12 cellular contexts compared by ENCODE assay signal in genomic region chr14:21072781-21073339, GRCh38. TPM values are rescaled to one million over a fixed set of nuclear protein-coding genes. Genes with fewer than 3 reads are reported as not detected.
DNase-seq lines count a peak whose midpoint lies in the region; ATAC-seq, FAIRE-seq and TF ChIP-seq lines count a peak whose summit lies in the region.
"Had no signal": no experiment of that assay in that cellular context is flagged by ENCODE, and none has a peak within 500 bp of the region (broad histone marks: within the 10 kb centered on the region; RNA-seq: fewer than 3 reads in every experiment).

No MANE protein-coding gene starts in this region.

- H3K27ac ChIP-seq in astrocyte (ENCODE audit: low read depth, low read length) (peak overlapping the region; percentile 97), subcutaneous abdominal adipose tissue (ENCODE audit: low read depth, low read length) (peak overlapping the region; percentile 98), caudate nucleus (ENCODE audit: low read depth, low read length) (no peak overlapping the region)
- H3K27ac ChIP-seq: 22Rv1 had no signal

- H3K4me3 Mint-ChIP-seq in astrocyte (ENCODE audit: unreplicated experiment): peak overlapping the region; percentile 94
- peak overlapping the region; percentile 87 for H3K4me3 Mint-ChIP-seq in mesothelial cell of epicardium

- H3K27me3 ChIP-seq in astrocyte (ENCODE audit: insufficient read depth, low read length): no peaks in the 10 kb centered on the region
- H3K27me3 ChIP-seq in subcutaneous abdominal adipose tissue (ENCODE audit: control insufficient read depth in 5 of 5, insufficient read depth in 4 of 5, low read length in 5 of 5): no peaks in the 10 kb centered on the region

- H3K9ac ChIP-seq in astrocyte (ENCODE audit: low read length) (peak overlapping the region; percentile 98), subcutaneous abdominal adipose tissue (ENCODE audit: low read length in 5 of 5) (peak overlapping the region in 1 of 5 donors; percentile 84)

- no peak for FAIRE-seq in astrocyte (lab: Jason Lieb, UNC)
- FAIRE-seq: K562 had no signal

- ATAC-seq in HG03175 (IDR thresholded peaks at IDR 0.05; ENCODE audit: unreplicated experiment): no peak
- ATAC-seq: K562, left lobe of liver had no signal

- H3K79me2 ChIP-seq in astrocyte (ENCODE audit: insufficient read depth, low read length): peaks cover 49% of the 10 kb centered on the region

- peak overlapping the region; percentile 99 for H3K4me2 ChIP-seq in astrocyte (ENCODE audit: low read length)

- H3K4me3 ChIP-seq in astrocyte (ENCODE audit: insufficient read depth, low read depth, low read length) (peak overlapping the region; percentile 62), subcutaneous abdominal adipose tissue (ENCODE audit: low read depth in 1 of 5, low read length in 5 of 5) (peak overlapping the region in 1 of 5 donors; percentile 48)
- H3K4me3 ChIP-seq: K562 had no signal

- H3K4me1 Mint-ChIP-seq in astrocyte (ENCODE audit: low read depth, unreplicated experiment) (peaks cover 21% of the 10 kb centered on the region), mesothelial cell of epicardium (peaks cover 31% of the 10 kb centered on the region)

- H3K36me3 ChIP-seq in astrocyte (ENCODE audit: insufficient read depth, low read length) (peaks cover 38% of the 10 kb centered on the region), subcutaneous abdominal adipose tissue (ENCODE audit: control insufficient read depth in 5 of 5, insufficient read depth in 5 of 5, low read length in 5 of 5) (peaks cover 11 to 56% (median 48%) of the 10 kb centered on the region in 5 donors)

- peaks cover 32% of the 10 kb centered on the region for H3K4me1 ChIP-seq in astrocyte (ENCODE audit: insufficient read depth, low read length)
- peaks cover 16 to 57% (median 45%) of the 10 kb centered on the region in 5 donors for H3K4me1 ChIP-seq in subcutaneous abdominal adipose tissue (ENCODE audit: control insufficient read depth in 5 of 5, insufficient read depth in 5 of 5, low read length in 5 of 5)

- peaks cover 21% of the 10 kb centered on the region for H3K36me3 Mint-ChIP-seq in astrocyte (ENCODE audit: low read depth, unreplicated experiment)
- peaks cover 26% of the 10 kb centered on the region for H3K36me3 Mint-ChIP-seq in mesothelial cell of epicardium

- DNase-seq in DMS53 (lab: John Stamatoyannopoulos, UW) (peak; percentile 49), DMS53 treated with DMSO at 0.1 percent for 48 hours (lab: John Stamatoyannopoulos, UW; ENCODE audit: unreplicated experiment) (no peak), astrocyte (ENCODE audit: low read depth) (no peak), mesothelial cell of epicardium (ENCODE audit: low spot score in 2 of 2, unreplicated experiment in 2 of 2) (no peak), caudate nucleus (lab: John Stamatoyannopoulos, UW) (no peak), UCSD-AML1 (lab: John Stamatoyannopoulos, UW; ENCODE audit: unreplicated experiment) (no peak)
- DNase-seq: amniotic stem cell had no signal

- peaks cover 57% of the 10 kb centered on the region for H4K20me1 ChIP-seq in astrocyte (ENCODE audit: insufficient read depth, low read length)

- H3K27me3 Mint-ChIP-seq in astrocyte (ENCODE audit: low read depth, unreplicated experiment): no peaks in the 10 kb centered on the region
- H3K27me3 Mint-ChIP-seq in mesothelial cell of epicardium (ENCODE audit: low read depth): peaks cover 7% of the 10 kb centered on the region

- H3K9me3 ChIP-seq in astrocyte (ENCODE audit: insufficient read depth, low read depth, low read length) (no peaks in the 10 kb centered on the region), subcutaneous abdominal adipose tissue (ENCODE audit: control insufficient read depth in 5 of 5, low read length in 5 of 5) (no peaks in the 10 kb centered on the region)

- H2AFZ ChIP-seq in astrocyte (ENCODE audit: low read depth, low read length): no peak overlapping the region

- TF ChIP-seq CTCF in astrocyte (IDR thresholded peaks at IDR 0.05; ENCODE audit: insufficient read depth, low read depth, low read length) (no peak), mesothelial cell of epicardium (IDR thresholded peaks at IDR 0.05; ENCODE audit: unreplicated experiment) (no peak)

- H3K27ac Mint-ChIP-seq in astrocyte (ENCODE audit: unreplicated experiment) (peak overlapping the region; percentile 98), mesothelial cell of epicardium (peak overlapping the region; percentile 93)

- H3K9me3 Mint-ChIP-seq in astrocyte (ENCODE audit: unreplicated experiment) (no peaks in the 10 kb centered on the region), mesothelial cell of epicardium (no peaks in the 10 kb centered on the region)

RNA-seq across cellular contexts. Expression of gene ARHGEF40, which starts 2.8 kb away (rescaled TPM):
- 99.9 and 129 TPM in 2 replicates for total RNA-seq in astrocyte
- total RNA-seq in mesothelial cell of epicardium: 83.2 to 96.2 TPM (median 83.5 TPM) in 3 replicates

RNA-seq across cellular contexts. Expression of gene RNASE8, which starts 15.2 kb away (rescaled TPM):
- total RNA-seq in astrocyte (not detected in 2 replicates), mesothelial cell of epicardium (not detected in 3 replicates)
- total RNA-seq: K562, left lobe of liver had no signal

RNA-seq across cellular contexts. Expression of gene ZNF219, which starts 25.6 kb away (rescaled TPM):
- total RNA-seq in astrocyte (24.2 and 31.9 TPM in 2 replicates), mesothelial cell of epicardium (73.3 to 79.3 TPM (median 75.2 TPM) in 3 replicates)

RNA-seq across cellular contexts. Expression of gene TMEM253, which starts 28.0 kb away (rescaled TPM):
- total RNA-seq in astrocyte (1.4 and 2.2 TPM in 2 replicates), mesothelial cell of epicardium (1.3 to 1.9 TPM (median 1.6 TPM) in 3 replicates)

RNA-seq across cellular contexts. Expression of gene RNASE7, which starts 30.7 kb away (rescaled TPM):
- total RNA-seq in astrocyte (0.19 TPM in 1 of 2 replicates, not detected in the other), mesothelial cell of epicardium (0.29 to 0.66 TPM (median 0.34 TPM) in 3 replicates)
- total RNA-seq: K562 had no signal
